ENCODE assay signal across 1 cellular context in genomic region chr6:8279094-8279805, GRCh38.
TF ChIP-seq lines count a peak whose summit lies in the region.

No MANE protein-coding gene starts in this region.

TF ChIP-seq in H1, 55 proteins besides CTCF, POLR2A, EP300 and RAD21 (continued from another document):
- TF ChIP-seq TAF7 (optimal IDR thresholded peaks at IDR 0.05; ENCODE audit: borderline replicate concordance, low read depth, low read length) (no peak), GABPA (IDR thresholded peaks at IDR 0.05; ENCODE audit: borderline replicate concordance, insufficient read depth, low read length) (no peak), ATF2 (IDR thresholded peaks at IDR 0.05; ENCODE audit: low read length) (no peak), BRCA1 (IDR thresholded peaks at IDR 0.05; ENCODE audit: low read depth, low read length) (no peak), SIRT6 (IDR thresholded peaks at IDR 0.05; ENCODE audit: low read length) (no peak)
